Comparison of ENCODE assay signal across 8 cellular contexts in the genomic region with DNA sequence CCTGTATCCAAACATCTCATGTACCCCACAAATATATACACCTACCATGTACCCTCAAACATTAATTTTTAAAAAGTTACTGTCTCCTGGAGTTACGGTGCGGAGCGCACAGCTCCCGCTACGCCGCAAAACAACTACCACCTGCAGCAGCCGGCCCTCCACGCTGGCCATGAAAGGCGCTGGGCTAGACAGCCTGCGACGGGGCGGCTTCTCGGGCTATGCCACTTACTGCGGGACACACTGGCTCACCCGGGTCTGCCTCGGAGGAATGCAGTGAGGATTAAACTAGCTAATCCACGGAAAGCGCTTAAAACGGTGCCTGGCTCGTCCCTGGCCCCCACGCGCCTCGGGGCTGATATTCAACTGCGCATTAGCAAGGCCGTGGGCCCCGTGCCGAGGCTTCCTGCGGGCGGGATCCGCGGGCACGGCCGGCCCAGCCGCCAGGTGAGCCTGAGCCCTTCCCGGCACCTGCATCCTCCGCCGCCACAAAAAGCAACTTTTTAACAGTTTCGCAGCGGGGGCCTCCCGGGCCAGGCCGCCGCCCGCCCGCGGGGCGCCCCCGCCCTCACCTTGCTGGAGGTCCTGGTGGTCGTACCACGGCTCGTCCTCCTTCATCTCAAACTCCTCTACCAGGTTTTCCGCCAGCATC. TPM values are rescaled to one million over a fixed set of nuclear protein-coding genes. Genes with fewer than 3 reads are reported as not detected.
DNase-seq lines count a peak whose midpoint lies in the region; ATAC-seq, FAIRE-seq and TF ChIP-seq lines count a peak whose summit lies in the region.

No MANE protein-coding gene starts in this region.

- in situ Hi-C loops in K562 (cut with MboI): no loop called here

- H3K27me3 ChIP-seq in SK-N-SH (ENCODE audit: insufficient read depth) (no peaks in the 10 kb centered on the region), K562 (ENCODE audit: control insufficient read depth in 2 of 2, insufficient read depth in 2 of 2, low read length in 2 of 2) (no peaks in the 10 kb centered on the region)

- CTCF ChIA-PET in SK-N-SH (lab: Yijun Ruan, JAX) (interaction anchor here (0.7 to 1.8 kb wide), 2 partner anchors 54 to 296 kb away, joined by 3 to 4 read pairs; no protein-coding TSS in a partner anchor), K562 (lab: Yijun Ruan, JAX; ENCODE audit: low intra/inter-chr PET ratio) (no interaction called here)

- H3F3A ChIP-seq in SK-N-SH (replicated peaks; ENCODE audit: insufficient read depth): peaks cover 23% of the 10 kb centered on the region

- intact Hi-C loops in Right ventricle myocardium inferior (cut with DNase I) (loop anchor here (1.0 kb wide), 1 partner anchor 178 kb away; no protein-coding TSS in a partner anchor), cardiac septum (cut with DNase I) (no loop called here), K562 (cut with micrococcal nuclease) (loop anchor here (5.0 kb wide), 1 partner anchor 176 kb away; no protein-coding TSS in a partner anchor)

- TF ChIP-seq CTCF in SK-N-SH (IDR thresholded peaks at IDR 0.05) (no peak), K562 (IDR thresholded peaks at IDR 0.05 in 2 of 3, conservative IDR thresholded peaks at IDR 0.05 in 1 of 3; ENCODE audit: insufficient read depth in 2 of 3, low read depth in 1 of 3, low read length in 3 of 3) (no peak)

- H3K4me1 ChIP-seq in SK-N-SH (ENCODE audit: control insufficient read depth in 1 of 2, insufficient read depth in 2 of 2, low read depth in 1 of 2, low read length in 1 of 2) (peaks cover 9 to 38% of the 10 kb centered on the region in 2 experiments), K562 (replicated peaks in 1 of 2; ENCODE audit: control insufficient read depth in 2 of 2, insufficient read depth in 2 of 2, low read length in 2 of 2) (peaks cover 18 to 30% of the 10 kb centered on the region in 2 experiments; a peak in 4 of 5 replicates)

- H3K9me1 ChIP-seq in K562 (ENCODE audit: control insufficient read depth, insufficient read depth, low read length): no peaks in the 10 kb centered on the region

- H2AFZ ChIP-seq in SK-N-SH (ENCODE audit: low read depth) (peak overlapping the region; percentile 45; the same call in 1 of the 2 replicates), K562 (ENCODE audit: low read depth, low read length) (peak overlapping the region; percentile 83)

- WGBS in SK-N-SH (ENCODE audit: low lambda C conversion rate): under 1% methylated on average over 24 of the region's 51 CpGs
- WGBS in K562 (ENCODE audit: insufficient coverage, low coverage, missing lambda C conversion rate): 1% methylated on average over 26 of the region's 51 CpGs

- peak overlapping the region; percentile 93 for H3K9ac ChIP-seq in SK-N-SH
- peak overlapping the region; percentile 81 to 97 for H3K9ac ChIP-seq in K562 (ENCODE audit: insufficient read depth in 1 of 2, low read depth in 2 of 2, low read length in 2 of 2)

- H3K4me2 ChIP-seq in SK-N-SH: peak overlapping the region; percentile 83
- H3K4me2 ChIP-seq in K562 (ENCODE audit: insufficient read depth, low read length): peak overlapping the region; percentile 92

- TF ChIP-seq EP300 in SK-N-SH (IDR thresholded peaks at IDR 0.05; ENCODE audit: borderline replicate concordance in 1 of 2, low read depth in 1 of 2, low read length in 1 of 2) (no peak), K562 (IDR thresholded peaks at IDR 0.05; ENCODE audit: low read length) (no peak)

- FAIRE-seq in K562 (lab: Jason Lieb, UNC): no peak

- no peak for TF ChIP-seq POLR2A in K562 (conservative IDR thresholded peaks at IDR 0.05)

- H4K20me1 ChIP-seq in SK-N-SH (ENCODE audit: insufficient read depth): peaks cover 37% of the 10 kb centered on the region
- no peaks in the 10 kb centered on the region for H4K20me1 ChIP-seq in K562 (replicated peaks; ENCODE audit: control insufficient read depth, insufficient read depth, low read length)

- TF ChIP-seq RAD21 in SK-N-SH (IDR thresholded peaks at IDR 0.05; ENCODE audit: low read length) (no peak), K562 (CRISPR knock-in tag; conservative IDR thresholded peaks at IDR 0.05 in 1 of 2, IDR thresholded peaks at IDR 0.05 in 1 of 2) (no peak)

- POLR2A ChIA-PET in SK-N-SH (lab: Yijun Ruan, JAX) (no interaction called here), K562 (lab: Yijun Ruan, JAX) (interaction anchor here (0.6 to 2.5 kb wide), 9 partner anchors 8 to 199 kb away, joined by 3 to 13 read pairs (median 4); no protein-coding TSS in a partner anchor)

- H3K4me3 ChIP-seq in SK-N-SH (ENCODE audit: low read depth in 2 of 2, low read length in 1 of 2) (peak overlapping the region; percentile 79 to 85), K562 (peak overlapping the region; percentile 86)

- ATAC-seq in Right ventricle myocardium inferior: peak; percentile 26
- peak; percentile 16 for ATAC-seq in HG03103 (IDR thresholded peaks at IDR 0.05; ENCODE audit: low read depth, unreplicated experiment)
- ATAC-seq in K562: peak; percentile 56

- peaks cover 53% of the 10 kb centered on the region for H3K79me2 ChIP-seq in SK-N-SH (ENCODE audit: insufficient read depth)
- H3K79me2 ChIP-seq in K562 (ENCODE audit: control insufficient read depth, insufficient read depth, low read length): peaks cover 53% of the 10 kb centered on the region

- peak overlapping the region; percentile 40 to 73; a peak in 3 of 4 replicates for H3K27ac ChIP-seq in SK-N-SH (ENCODE audit: low read depth in 2 of 2, low read length in 1 of 2)
- peak overlapping the region; percentile 80 for H3K27ac ChIP-seq in K562 (ENCODE audit: extremely low read depth, low read depth, low read length)

- no TSS peak for BruUV-seq in K562 (replicated peaks; lab: Mats Ljungman, UMichigan)

- DNase-seq in Right ventricle myocardium inferior (ENCODE audit: missing footprints) (peak; percentile 85), cardiac septum (ENCODE audit: low spot score) (no peak), SK-N-SH (peak; percentile 54), K562 (ENCODE audit: extremely low read depth in 1 of 4, low spot score in 3 of 4) (peak in 2 of 4 experiments; percentile 22 to 46), iPS-NIHi7 (ENCODE audit: extremely low spot score) (peak; percentile 20), MV-4-11 (lab: John Stamatoyannopoulos, UW) (no peak)
- DNase-seq in stimulated activated CD4-positive, alpha-beta T cell treated with anti-CD3 and anti-CD28 coated beads, Interleukin-15, amount 100 ng/mL, for 24 hours: peak; percentile 61

- H3K9me2 ChIP-seq in SK-N-SH: no peaks in the 10 kb centered on the region

- H3K9me3 ChIP-seq in SK-N-SH: no peaks in the 10 kb centered on the region
- no peaks in the 10 kb centered on the region for H3K9me3 ChIP-seq in K562 (replicated peaks; ENCODE audit: control insufficient read depth, insufficient read depth, low read depth, low read length)

- peaks cover 0 to 10% of the 10 kb centered on the region in 2 experiments for H3K36me3 ChIP-seq in SK-N-SH (replicated peaks in 1 of 2; ENCODE audit: control insufficient read depth in 1 of 2, insufficient read depth in 2 of 2, low read length in 1 of 2)
- H3K36me3 ChIP-seq in K562 (ENCODE audit: control insufficient read depth, insufficient read depth, low read length): peaks cover 23% of the 10 kb centered on the region; the same call in 2 of the 3 replicates

TF ChIP-seq in SK-N-SH, 30 proteins besides CTCF, POLR2A, EP300 and RAD21 (continues in another document):
- TF ChIP-seq YY1 (IDR thresholded peaks at IDR 0.05; ENCODE audit: low read depth): no peak
- TF ChIP-seq, protein P1, sequence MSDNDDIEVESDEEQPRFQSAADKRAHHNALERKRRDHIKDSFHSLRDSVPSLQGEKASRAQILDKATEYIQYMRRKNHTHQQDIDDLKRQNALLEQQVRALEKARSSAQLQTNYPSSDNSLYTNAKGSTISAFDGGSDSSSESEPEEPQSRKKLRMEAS (IDR thresholded peaks at IDR 0.05; ENCODE audit: low read depth): peak; percentile 34; the same call in 1 of the 2 replicates
- no peak for TF ChIP-seq NFIC (IDR thresholded peaks at IDR 0.05; ENCODE audit: borderline replicate concordance)

TF ChIP-seq in K562, 482 proteins besides CTCF, POLR2A, EP300 and RAD21 (continues in another document):
- TF ChIP-seq L3MBTL2 (IDR thresholded peaks at IDR 0.05) (peak; percentile 73), ZNF584 (CRISPR knock-in tag; IDR thresholded peaks at IDR 0.05; ENCODE audit: low read depth) (no peak), GABPB1 (CRISPR knock-in tag; IDR thresholded peaks at IDR 0.05) (0 out of 2 replicates have a peak, but pooled peaks have one; percentile 3), ZNF551 (CRISPR knock-in tag; IDR thresholded peaks at IDR 0.05) (no peak), HDAC2 (IDR thresholded peaks at IDR 0.05) (0 out of 2 replicates have a peak, but pooled peaks have one; percentile 26), DMBX1 (CRISPR knock-in tag; IDR thresholded peaks at IDR 0.05; ENCODE audit: borderline replicate concordance) (no peak), CREM (IDR thresholded peaks at IDR 0.05; ENCODE audit: low read depth) (no peak), EWSR1 (IDR thresholded peaks at IDR 0.05; ENCODE audit: borderline replicate concordance, low read depth, partially characterized antibody) (no peak), COPS2 (conservative IDR thresholded peaks at IDR 0.05) (no peak), ZNF75A (CRISPR knock-in tag; IDR thresholded peaks at IDR 0.05) (no peak)

RNA-seq across cellular contexts. Expression of a gene that starts 0.6 kb away (rescaled TPM):
- total RNA-seq in Right ventricle myocardium inferior: 6.7 TPM
- total RNA-seq in cardiac septum: 8.5 TPM
- 30.3 and 38.1 TPM in 2 replicates for polyA plus RNA-seq in SK-N-SH (2012; rRNA removed)
- 34.2 and 35.3 TPM in 2 replicates for polyA plus RNA-seq in SK-N-SH (2012; cell fraction: cytosol; rRNA removed)
- 21.2 and 28.0 TPM in 2 replicates for polyA plus RNA-seq in SK-N-SH (2012; cell fraction: nucleus; rRNA removed)
- 15.8 and 27.5 TPM in 2 replicates for total RNA-seq in K562 (2011; cell fraction: chromatin; rRNA removed; ENCODE audit: low replicate concordance)
- total RNA-seq in K562 (2011; cell fraction: nucleolus; rRNA removed): 14.7 and 18.3 TPM in 2 replicates
- total RNA-seq in K562 (2011; cell fraction: nucleoplasm; rRNA removed): 14.1 and 15.6 TPM in 2 replicates
- total RNA-seq in K562 (2014; rRNA removed): 18.9 and 20.5 TPM in 2 replicates
- total RNA-seq in K562 (2014; rRNA removed; fragmentation: Illumina TruSeq; extraction: Trizol): 19.9 and 20.1 TPM in 2 replicates
- total RNA-seq in K562 (2015; rRNA removed; fragmentation: Illumina TruSeq; extraction: Trizol): 18.6 and 21.9 TPM in 2 replicates
- total RNA-seq in K562 (2021): 22.1 and 23.1 TPM in 2 replicates
- polyA plus RNA-seq in K562 (2011; rRNA removed): 25.6 and 30.3 TPM in 2 replicates
- 12.0 and 18.5 TPM in 2 replicates for polyA plus RNA-seq in K562 (2011; cell fraction: cytosol; rRNA removed)
- polyA plus RNA-seq in K562 (2011; cell fraction: nucleus; rRNA removed): 8.0 and 10.4 TPM in 2 replicates
- 14.9 and 15.5 TPM in 2 replicates for polyA plus RNA-seq in K562 (2012)
- 26.3 and 27.9 TPM in 2 replicates for polyA plus RNA-seq in K562 (2014; fragmentation: Illumina TruSeq; extraction: Trizol)
- polyA plus RNA-seq in K562 (2014; fragmentation: Nextera tagmentation; extraction: Ambion mirVana): 1 to 10 TPM; 4.6 to 5.3 TPM
- 21.7 and 23.0 TPM in 2 replicates for polyA plus RNA-seq in K562 (2014; rRNA removed)
- 37.9 and 40.4 TPM in 2 replicates for polyA minus RNA-seq in K562 (2011; rRNA and poly(A)+ RNA removed)
- 17.8 and 20.6 TPM in 2 replicates for polyA minus RNA-seq in K562 (2011; cell fraction: cytosol; rRNA and poly(A)+ RNA removed)
- 9.7 and 11.4 TPM in 2 replicates for polyA minus RNA-seq in K562 (2011; cell fraction: nucleus; rRNA and poly(A)+ RNA removed)

Comparison
In these comparisons a context has a peak if more than half of its experiments do, and no peak if none do; other contexts are left out.
1. DNase-seq: peak in Right ventricle myocardium inferior (single experiment), SK-N-SH (single experiment), iPS-NIHi7 (single experiment) and stimulated activated CD4-positive, alpha-beta T cell treated with anti-CD3 and anti-CD28 coated beads, Interleukin-15, amount 100 ng/mL, for 24 hours (single experiment); none in cardiac septum (single experiment) and MV-4-11 (single experiment).
2. Peak in every context shown above with its lines, with median percentiles within 50 percentile points of each other: ATAC-seq.